ENCODE assay signal across 23 cellular contexts in the genomic region with DNA sequence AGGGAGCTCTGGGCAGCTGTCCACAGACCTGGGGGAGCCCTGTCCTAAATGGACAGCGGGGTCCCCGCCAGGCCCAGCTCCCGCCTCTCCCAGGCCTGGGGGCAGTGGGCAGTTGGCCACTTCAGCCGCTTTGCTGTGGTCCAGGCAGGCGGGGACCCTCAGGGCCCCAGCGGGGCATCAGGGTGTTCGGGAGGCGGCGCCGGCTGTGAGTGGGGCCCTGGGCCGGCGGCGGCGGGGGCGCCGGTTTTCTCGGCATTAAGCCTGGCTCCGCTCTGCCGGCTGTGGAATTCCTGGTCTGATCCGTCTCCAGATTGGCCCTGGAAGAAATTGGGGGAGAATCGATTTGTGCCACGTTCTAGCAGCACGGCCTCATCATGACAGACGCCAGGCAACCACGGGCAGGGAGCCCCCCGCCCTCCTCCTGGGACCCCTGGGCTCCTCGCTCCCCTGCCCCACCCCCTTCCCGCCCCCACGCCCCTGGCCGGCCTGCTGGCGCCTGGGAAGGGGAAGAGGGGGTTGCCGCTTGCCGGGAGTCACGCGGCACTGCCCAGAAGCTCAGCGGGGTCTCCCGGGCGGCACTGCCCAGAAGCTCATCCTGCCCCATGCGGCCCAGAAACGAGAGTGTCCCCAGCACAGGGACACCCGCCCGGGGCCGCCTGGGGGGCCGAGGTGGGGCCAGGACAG. TPM values are rescaled to one million over a fixed set of nuclear protein-coding genes. Genes with fewer than 3 reads are reported as not detected.
"Had no signal": no experiment of that assay in that cellular context is flagged by ENCODE, and none has a peak within 500 bp of the region (broad histone marks: within the 10 kb centered on the region; RNA-seq: fewer than 3 reads in every experiment).

No MANE protein-coding gene starts in this region.

- H3K27me3 Mint-ChIP-seq: naive thymus-derived CD4-positive, alpha-beta T cell had no signal

- ATAC-seq: activated naive CD4-positive, alpha-beta T cell treated with anti-CD3 and anti-CD28 coated beads, Interleukin-2, amount 50 U/mL, for 72 hours; activated T-cell treated with anti-CD3 and anti-CD28 coated beads, Interleukin-2, amount 50 U/mL, for 4 hours; left lung; naive thymus-derived CD4-positive, alpha-beta T cell; pancreas had no signal

- H3K9me3 Mint-ChIP-seq: activated CD4-positive, alpha-beta memory T cell treated with anti-CD3 and anti-CD28 coated beads for 36 hours; activated T-cell treated with anti-CD3 and anti-CD28 coated beads, Interleukin-2, amount 50 U/mL, for 4 hours had no signal

- H3K36me3 Mint-ChIP-seq: activated CD4-positive, alpha-beta memory T cell treated with anti-CD3 and anti-CD28 coated beads for 36 hours; activated naive CD4-positive, alpha-beta T cell treated with anti-CD3 and anti-CD28 coated beads, Interleukin-2, amount 50 U/mL, for 72 hours had no signal

- DNase-seq: activated CD4-positive, alpha-beta memory T cell treated with anti-CD3 and anti-CD28 coated beads for 36 hours; activated gamma-delta T cell; activated T-cell treated with anti-CD3 and anti-CD28 coated beads, Interleukin-2, amount 50 U/mL, for 4 hours; amniotic stem cell; esophagus squamous epithelium; islet precursor cell; left lung; mammary epithelial cell; naive thymus-derived CD4-positive, alpha-beta T cell; pancreas; stimulated activated CD4-positive, alpha-beta T cell treated with anti-CD3 and anti-CD28 coated beads, Interleukin-2, amount 100 ng/mL, for 48 hours; stimulated activated naive CD4-positive, alpha-beta T cell; transverse colon; WERI-Rb-1 had no signal

- H3K4me3 Mint-ChIP-seq: activated CD4-positive, alpha-beta memory T cell treated with anti-CD3 and anti-CD28 coated beads for 36 hours; activated T-cell treated with anti-CD3 and anti-CD28 coated beads, Interleukin-2, amount 50 U/mL, for 4 hours; naive thymus-derived CD4-positive, alpha-beta T cell had no signal

- H3K27ac Mint-ChIP-seq: activated CD4-positive, alpha-beta memory T cell treated with anti-CD3 and anti-CD28 coated beads for 36 hours; activated naive CD4-positive, alpha-beta T cell treated with anti-CD3 and anti-CD28 coated beads, Interleukin-2, amount 50 U/mL, for 72 hours; naive thymus-derived CD4-positive, alpha-beta T cell had no signal

- H3K4me1 Mint-ChIP-seq: naive thymus-derived CD4-positive, alpha-beta T cell had no signal

RNA-seq across cellular contexts. Expression of gene SSTR5, which starts 28.6 kb away (rescaled TPM):
- total RNA-seq: activated CD4-positive, alpha-beta memory T cell treated with anti-CD3 and anti-CD28 coated beads for 36 hours; activated naive CD4-positive, alpha-beta T cell treated with anti-CD3 and anti-CD28 coated beads, Interleukin-2, amount 50 U/mL, for 72 hours; activated T-cell treated with anti-CD3 and anti-CD28 coated beads, Interleukin-2, amount 50 U/mL, for 4 hours; esophagus squamous epithelium; fibroblast of villous mesenchyme; glomerular endothelial cell; left lung; mammary epithelial cell; mucosa of descending colon; naive thymus-derived CD4-positive, alpha-beta T cell; skeletal muscle tissue; subcutaneous adipose tissue; T-helper 1 cell treated with Interleukin-12 subunit alpha and Interleukin-12 subunit beta and Interleukin-4 antibody, amounts not matched to agents 30 ng/mL and 1 ng/mL, for 36 hours; transverse colon had no signal

RNA-seq across cellular contexts. Expression of gene C1QTNF8, which starts 52.1 kb away (rescaled TPM):
- total RNA-seq: activated CD4-positive, alpha-beta memory T cell treated with anti-CD3 and anti-CD28 coated beads for 36 hours; activated naive CD4-positive, alpha-beta T cell treated with anti-CD3 and anti-CD28 coated beads, Interleukin-2, amount 50 U/mL, for 72 hours; activated T-cell treated with anti-CD3 and anti-CD28 coated beads, Interleukin-2, amount 50 U/mL, for 4 hours; cardiac septum; esophagus squamous epithelium; fibroblast of villous mesenchyme; glomerular endothelial cell; hepatocyte; left lung; mammary epithelial cell; mucosa of descending colon; naive thymus-derived CD4-positive, alpha-beta T cell; pancreas; skeletal muscle tissue; subcutaneous adipose tissue; T-helper 1 cell treated with Interleukin-12 subunit alpha and Interleukin-12 subunit beta and Interleukin-4 antibody, amounts not matched to agents 30 ng/mL and 1 ng/mL, for 36 hours; transverse colon had no signal
